Comparison of ENCODE assay signal across 25 cellular contexts in the genomic region with DNA sequence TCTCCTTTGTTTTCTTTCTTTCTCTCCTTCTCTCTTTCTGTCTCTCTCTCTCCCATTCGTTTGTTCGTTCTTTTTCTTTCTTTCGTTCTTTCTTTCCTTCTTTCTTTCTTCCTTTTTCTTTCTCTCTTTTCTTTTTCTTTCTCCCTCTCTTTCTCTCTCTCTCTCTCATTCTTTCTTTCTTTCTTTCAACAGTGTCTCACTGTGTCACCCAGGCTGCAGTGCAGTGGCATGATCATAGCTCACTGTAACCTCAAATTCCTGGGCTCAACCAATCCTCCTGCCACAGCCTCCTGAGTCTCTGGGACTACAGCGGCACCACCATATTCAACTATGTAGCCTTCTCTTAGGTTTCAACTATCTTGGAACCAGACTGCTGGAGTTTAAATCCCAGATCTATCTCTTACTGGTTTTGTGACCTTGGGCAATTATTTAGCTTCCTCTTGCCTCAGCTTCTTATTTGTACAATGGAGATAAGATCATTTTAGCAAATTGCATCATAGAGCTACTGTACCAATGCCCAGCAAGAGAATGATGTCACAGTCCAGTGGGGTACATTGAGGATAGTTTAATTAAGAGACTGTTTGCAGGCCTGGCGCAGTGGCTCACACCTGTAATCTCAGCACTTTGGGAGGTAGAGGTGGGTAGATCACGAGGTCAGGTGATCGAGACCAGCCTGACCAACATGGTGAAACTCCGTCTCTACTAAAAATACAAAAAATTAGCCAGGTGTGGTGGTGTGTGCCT. TPM values are rescaled to one million over a fixed set of nuclear protein-coding genes. Genes with fewer than 3 reads are reported as not detected.
DNase-seq lines count a peak whose midpoint lies in the region; ATAC-seq and TF ChIP-seq lines count a peak whose summit lies in the region.
"Had no signal": no experiment of that assay in that cellular context is flagged by ENCODE, and none has a peak within 500 bp of the region (broad histone marks: within the 10 kb centered on the region; RNA-seq: fewer than 3 reads in every experiment).

No MANE protein-coding gene starts in this region.

- no peak for TF ChIP-seq CTCF in IMR-90 (conservative IDR thresholded peaks at IDR 0.05; ENCODE audit: low read depth, low read length)
- no peak for TF ChIP-seq CTCF in fibroblast of villous mesenchyme (IDR thresholded peaks at IDR 0.05; ENCODE audit: insufficient read depth, low read depth, low read length)

- H3K9me3 ChIP-seq in IMR-90 (ENCODE audit: control insufficient read depth, insufficient read depth, low read length), result no peaks in the 10 kb centered on the region
- H3K9me3 ChIP-seq: BLaER1, breast epithelium, gastroesophageal sphincter, Peyer's patch, SJCRH30, testis had no signal

- no peak overlapping the region for H3K14ac ChIP-seq in IMR-90 (replicated peaks; ENCODE audit: low read depth, low read length)

- no peak for TF ChIP-seq RAD21 in IMR-90 (IDR thresholded peaks at IDR 0.05; ENCODE audit: low read length)

- WGBS in IMR-90 (ENCODE audit: extremely low coverage in 2 of 2, insufficient read length in 1 of 2), 2 experiments, result 91% methylated on average over 3 of the region's 8 CpGs; no CpG with 5 or more reads in 1 of the 2 experiments

- H3K9ac ChIP-seq in IMR-90 (ENCODE audit: low read depth, low read length), result no peak overlapping the region
- H3K9ac ChIP-seq: BLaER1, neural progenitor cell had no signal

- POLR2A ChIA-PET in IMR-90 (lab: Charles Lee; ENCODE audit: unreplicated experiment), result no interaction called here

- H3K27me3 ChIP-seq in IMR-90 (ENCODE audit: control insufficient read depth, insufficient read depth, low read length), result peaks cover 19% of the 10 kb centered on the region
- H3K27me3 ChIP-seq: BLaER1, breast epithelium, gastroesophageal sphincter, neural progenitor cell, Peyer's patch, SJCRH30, testis had no signal

- no peaks in the 10 kb centered on the region for H3K9me1 ChIP-seq in IMR-90 (ENCODE audit: insufficient read depth, low read length)

- H2BK5ac ChIP-seq in IMR-90 (ENCODE audit: low read depth, low read length, poor library complexity, severe bottlenecking), result no peak overlapping the region

- H3K4me3 ChIP-seq in IMR-90 (ENCODE audit: insufficient read depth, low read depth, low read length) (no peak overlapping the region), fibroblast of villous mesenchyme (ENCODE audit: low read depth, low read length) (no peak overlapping the region)
- H3K4me3 ChIP-seq: BLaER1, breast epithelium, gastroesophageal sphincter, neural progenitor cell, Peyer's patch, SJCRH30, skin epidermis, testis had no signal

- H2BK15ac ChIP-seq in IMR-90 (ENCODE audit: low read depth, low read length), result no peak overlapping the region

- CTCF ChIA-PET in IMR-90 (lab: Yijun Ruan, JAX), result no interaction called here

- no TSS peak for BruUV-seq in IMR-90 (replicated peaks; lab: Mats Ljungman, UMichigan)

- H2AK5ac ChIP-seq in IMR-90 (ENCODE audit: low read depth, low read length), result no peak overlapping the region

- no peaks in the 10 kb centered on the region for H3K79me1 ChIP-seq in IMR-90 (ENCODE audit: low read depth in 1 of 2, low read length in 2 of 2)

- no peak overlapping the region for H3K23ac ChIP-seq in IMR-90 (ENCODE audit: low read depth, low read length)

- TF ChIP-seq POLR2A in IMR-90 (IDR thresholded peaks at IDR 0.05; ENCODE audit: low read depth, low read length), result no peak

- DNase-seq in AML-193 (lab: John Stamatoyannopoulos, UW) (peak; percentile 46), IMR-90 (no peak), SIG-M5 treated with dmso at 0.1 percent for 504 hours (lab: John Stamatoyannopoulos, UW; ENCODE audit: unreplicated experiment) (peak; percentile 63), fibroblast of villous mesenchyme (ENCODE audit: low read depth) (peak; percentile 13), iPS-NIHi7 (ENCODE audit: extremely low spot score) (no peak), midbrain (lab: John Stamatoyannopoulos, UW) (no peak), NCI-H226 (no peak), 8988T (no peak)
- DNase-seq: activated CD4-positive, alpha-beta T cell treated with anti-CD3 and anti-CD28 coated beads for 48 hours; anterior cingulate cortex; H7; NCI-H1930; NCI-H2171 treated with DMSO at 0.1 percent for 48 hours; NCI-H524; Peyer's patch; SJCRH30; stimulated activated naive CD4-positive, alpha-beta T cell; testis; WERI-Rb-1 had no signal

- no peak overlapping the region for H2BK120ac ChIP-seq in IMR-90 (ENCODE audit: low read depth, low read length)

- H3K36me3 ChIP-seq in IMR-90 (ENCODE audit: control insufficient read depth, insufficient read depth, low read length), result no peaks in the 10 kb centered on the region
- H3K36me3 ChIP-seq: BLaER1, breast epithelium, gastroesophageal sphincter, neural progenitor cell, Peyer's patch, SJCRH30, WERI-Rb-1 had no signal

- no peak for ATAC-seq in IMR-90 (ENCODE audit: low read depth)
- ATAC-seq: activated naive CD4-positive, alpha-beta T cell treated with anti-CD3 and anti-CD28 coated beads, Interleukin-2, amount 50 U/mL, for 72 hours; gastroesophageal sphincter had no signal

- no peaks in the 10 kb centered on the region for H4K20me1 ChIP-seq in IMR-90 (ENCODE audit: insufficient read depth, low read length)
- H4K20me1 ChIP-seq: BLaER1 had no signal

- intact Hi-C loops in IMR-90 (cut with micrococcal nuclease), result no loop called here

- no peak overlapping the region for H2AK9ac ChIP-seq in IMR-90 (replicated peaks; ENCODE audit: low read depth, low read length, poor library complexity)

- no peak overlapping the region for H3K18ac ChIP-seq in IMR-90 (ENCODE audit: low read depth, low read length)

- H2BK20ac ChIP-seq in IMR-90 (ENCODE audit: low read depth, low read length), result no peak overlapping the region

- no peak overlapping the region for H4K91ac ChIP-seq in IMR-90 (ENCODE audit: insufficient read depth, low read depth, low read length)

- no peak overlapping the region for H4K5ac ChIP-seq in IMR-90 (ENCODE audit: low read depth, low read length)

- no peak overlapping the region for H3K4me2 ChIP-seq in IMR-90 (ENCODE audit: low read depth, low read length)
- H3K4me2 ChIP-seq: BLaER1, neural progenitor cell had no signal

- no peaks in the 10 kb centered on the region for H3K4me1 ChIP-seq in IMR-90 (ENCODE audit: control insufficient read depth, insufficient read depth, low read length)
- H3K4me1 ChIP-seq: BLaER1, breast epithelium, gastroesophageal sphincter, neural progenitor cell, Peyer's patch, SJCRH30, testis had no signal

- no peak overlapping the region for H3K27ac ChIP-seq in IMR-90 (ENCODE audit: insufficient read depth, low read length)
- H3K27ac ChIP-seq: BLaER1, breast epithelium, gastroesophageal sphincter, neural progenitor cell, Peyer's patch, SJCRH30, skin epidermis, testis, WERI-Rb-1 had no signal

- no peak overlapping the region for H2AFZ ChIP-seq in IMR-90 (replicated peaks; ENCODE audit: low read length, poor library complexity)
- H2AFZ ChIP-seq: neural progenitor cell had no signal

- H4K8ac ChIP-seq in IMR-90 (ENCODE audit: low read depth in 2 of 2, low read length in 2 of 2), result no peak overlapping the region

- dilution Hi-C loops in IMR-90 (cut with HindIII; ENCODE audit: low sequenced_read_pairs, unreplicated experiment), result no loop called here

- no peak overlapping the region for H3K56ac ChIP-seq in IMR-90 (ENCODE audit: extremely low read depth, insufficient read depth, low read length)

- H3K4ac ChIP-seq in IMR-90 (ENCODE audit: low read depth, low read length), result no peak overlapping the region

- in situ Hi-C loops in IMR-90 (cut with MboI; ENCODE audit: low sequenced_read_pairs), result no loop called here

TF ChIP-seq in IMR-90, 13 proteins besides CTCF, POLR2A, EP300 and RAD21:
- TF ChIP-seq, protein P1, sequence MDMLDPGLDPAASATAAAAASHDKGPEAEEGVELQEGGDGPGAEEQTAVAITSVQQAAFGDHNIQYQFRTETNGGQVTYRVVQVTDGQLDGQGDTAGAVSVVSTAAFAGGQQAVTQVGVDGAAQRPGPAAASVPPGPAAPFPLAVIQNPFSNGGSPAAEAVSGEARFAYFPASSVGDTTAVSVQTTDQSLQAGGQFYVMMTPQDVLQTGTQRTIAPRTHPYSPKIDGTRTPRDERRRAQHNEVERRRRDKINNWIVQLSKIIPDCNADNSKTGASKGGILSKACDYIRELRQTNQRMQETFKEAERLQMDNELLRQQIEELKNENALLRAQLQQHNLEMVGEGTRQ (IDR thresholded peaks at IDR 0.05; ENCODE audit: low read depth, low read length), result no peak
- TF ChIP-seq CEBPB (IDR thresholded peaks at IDR 0.05; ENCODE audit: low read depth, low read length), result peak; percentile 47

RNA-seq across cellular contexts. Expression of gene PARL, which starts 27.3 kb away (rescaled TPM):
- total RNA-seq in IMR-90 (2012; rRNA removed) (35.5 and 44.2 TPM in 2 replicates), fibroblast of villous mesenchyme (31.5 and 34.5 TPM in 2 replicates)
- polyA plus RNA-seq in IMR-90 (2012; rRNA removed), result 35.3 and 42.6 TPM in 2 replicates
- 14.2 and 43.1 TPM in 2 replicates for polyA plus RNA-seq in IMR-90 (2012; cell fraction: cytosol; rRNA removed)
- 4.2 and 22.8 TPM in 2 replicates for polyA plus RNA-seq in IMR-90 (2012; cell fraction: nucleus; rRNA removed; ENCODE audit: low replicate concordance)

Comparison
In these comparisons a context has a peak if more than half of its experiments do, and no peak if none do; other contexts are left out.
1. DNase-seq: peak in AML-193 (2 of 2), SIG-M5 treated with dmso at 0.1 percent for 504 hours (single experiment) and fibroblast of villous mesenchyme (single experiment); none in IMR-90 (single experiment), iPS-NIHi7 (single experiment), midbrain (single experiment), NCI-H226 (single experiment) and 8988T (single experiment).